8 cellular contexts compared by ENCODE assay signal in genomic region chr21:38984982-38985422, GRCh38.
DNase-seq lines count a peak whose midpoint lies in the region; ATAC-seq and TF ChIP-seq lines count a peak whose summit lies in the region.

No MANE protein-coding gene starts in this region.

- ATAC-seq in HG03097 (IDR thresholded peaks at IDR 0.05; ENCODE audit: low FRiP score, unreplicated experiment) (no peak), GM21526 (IDR thresholded peaks at IDR 0.05; ENCODE audit: low FRiP score, unreplicated experiment) (no peak), GM21825 (IDR thresholded peaks at IDR 0.05; ENCODE audit: unreplicated experiment) (no peak)

- H3K4me3 ChIP-seq in colonic mucosa, result no peak overlapping the region
- H3K4me3 ChIP-seq in parathyroid adenoma (ENCODE audit: low read depth, low read length), result no peak overlapping the region

- DNase-seq in CMK (ENCODE audit: low read depth), result peak; percentile 96
- peak; percentile 60 for DNase-seq in NCI-H1092 treated with DMSO at 0.1 percent for 48 hours (lab: John Stamatoyannopoulos, UW)
- DNase-seq in colonic mucosa, result no peak
- no peak for DNase-seq in effector CD8-positive, alpha-beta T cell (lab: John Stamatoyannopoulos, UW)

- H3K36me3 ChIP-seq in colonic mucosa, result no peaks in the 10 kb centered on the region
- no peaks in the 10 kb centered on the region for H3K36me3 ChIP-seq in parathyroid adenoma (ENCODE audit: control insufficient read depth, insufficient read depth, low read length)

- H3K4me2 ChIP-seq in parathyroid adenoma (ENCODE audit: low read length), result no peak overlapping the region

- no peak for TF ChIP-seq CTCF in colonic mucosa (IDR thresholded peaks at IDR 0.05)
- no peak for TF ChIP-seq CTCF in parathyroid adenoma (IDR thresholded peaks at IDR 0.05)

- H2AFZ ChIP-seq in parathyroid adenoma, result peak overlapping the region; percentile 64

- H3K27ac ChIP-seq in colonic mucosa, result peak overlapping the region; percentile 46
- H3K27ac ChIP-seq in parathyroid adenoma, result peak overlapping the region; percentile 30

- H3K4me1 ChIP-seq in colonic mucosa (peaks cover 5% of the 10 kb centered on the region), parathyroid adenoma (peaks cover 36% of the 10 kb centered on the region)

- H3K9me3 ChIP-seq in colonic mucosa (no peaks in the 10 kb centered on the region), parathyroid adenoma (ENCODE audit: control insufficient read depth, low read length) (no peaks in the 10 kb centered on the region)

- H3K9ac ChIP-seq in colonic mucosa (ENCODE audit: low read depth in 2 of 2, low read length in 2 of 2) (no peak overlapping the region), parathyroid adenoma (no peak overlapping the region)

- no peaks in the 10 kb centered on the region for H3K27me3 ChIP-seq in colonic mucosa
- H3K27me3 ChIP-seq in parathyroid adenoma (ENCODE audit: control insufficient read depth, insufficient read depth, low read length), result no peaks in the 10 kb centered on the region

- H3K79me2 ChIP-seq in parathyroid adenoma, result no peaks in the 10 kb centered on the region

- intact Hi-C loops in colonic mucosa (cut with DNase I), result no loop called here

Comparison
In these comparisons a context has a peak if more than half of its experiments do, and no peak if none do; other contexts are left out.
1. DNase-seq: peak in CMK (single experiment) and NCI-H1092 treated with DMSO at 0.1 percent for 48 hours (single experiment); none in colonic mucosa (single experiment) and effector CD8-positive, alpha-beta T cell (single experiment).